Comparison of ENCODE assay signal across 24 cellular contexts in genomic region chr6:127191716-127192115, GRCh38.
DNase-seq lines count a peak whose midpoint lies in the region; ATAC-seq and TF ChIP-seq lines count a peak whose summit lies in the region.
"Had no signal": no experiment of that assay in that cellular context is flagged by ENCODE, and none has a peak within 500 bp of the region (broad histone marks: within the 10 kb centered on the region; RNA-seq: fewer than 3 reads in every experiment).

No MANE protein-coding gene starts in this region.

- peaks cover 0 to 18% (median 0%) of the 10 kb centered on the region in 9 donors for H3K4me1 ChIP-seq in heart right ventricle

- H3K27me3 ChIP-seq in heart right ventricle, result no peaks in the 10 kb centered on the region
- H3K27me3 ChIP-seq: brain microvascular endothelial cell, dorsolateral prefrontal cortex had no signal

- H3K4me3 ChIP-seq in heart right ventricle (no peak overlapping the region), choroid plexus epithelial cell (ENCODE audit: low read depth, low read length) (no peak overlapping the region)
- H3K4me3 ChIP-seq: dorsolateral prefrontal cortex, PC-9, SK-N-MC, thoracic aorta had no signal

- ATAC-seq in heart right ventricle (peak in 7 of 8 donors; percentile 65 to 95 (median 89)), HG03196 (IDR thresholded peaks at IDR 0.05; ENCODE audit: unreplicated experiment) (no peak), GM19452 (IDR thresholded peaks at IDR 0.05; ENCODE audit: unreplicated experiment) (no peak)
- ATAC-seq: activated CD4-positive, CD25-positive, alpha-beta regulatory T cell treated with anti-CD3 and anti-CD28 coated beads, Interleukin-2, amount 50 U/mL, for 24 hours; activated naive CD4-positive, alpha-beta T cell treated with anti-CD3 and anti-CD28 coated beads, Interleukin-2, amount 50 U/mL, for 72 hours; activated T-cell treated with anti-CD3 and anti-CD28 coated beads, Interleukin-2, amount 50 U/mL, for 72 hours; CD8-positive, alpha-beta T cell; naive thymus-derived CD8-positive, alpha-beta T cell had no signal

- 27 to 30% methylated on average over 1 of the region's 1 CpG for WGBS in heart right ventricle, 2 donors

- DNase-seq in heart right ventricle (peak in 1 of 2 donors; percentile 25), cardiac septum (ENCODE audit: low spot score) (no peak), choroid plexus epithelial cell (ENCODE audit: low read depth) (peak; percentile 45), iris pigment epithelial cell (ENCODE audit: low read depth) (peak; percentile 39), OCI-M2 (lab: John Stamatoyannopoulos, UW; ENCODE audit: unreplicated experiment) (no peak), NCI-H524 treated with DMSO at 0.1 percent for 48 hours (lab: John Stamatoyannopoulos, UW) (no peak)
- DNase-seq: activated T-cell treated with anti-CD3 and anti-CD28 coated beads, Interleukin-2, amount 50 U/mL, for 72 hours; brain microvascular endothelial cell; CD8-positive, alpha-beta T cell; DMS53; dorsolateral prefrontal cortex; GOT3; naive thymus-derived CD8-positive, alpha-beta T cell; NCI-H1092 treated with DMSO at 0.1 percent for 48 hours; NCI-H2107; NCI-H748 treated with DMSO at 0.1 percent for 48 hours; PC-9; T-helper 9 cell had no signal

- H3K36me3 ChIP-seq in heart right ventricle, result no peaks in the 10 kb centered on the region
- H3K36me3 ChIP-seq: brain microvascular endothelial cell, thoracic aorta had no signal

- peak overlapping the region in 4 of 10 donors; percentile 26 to 65 (median 58) for H3K27ac ChIP-seq in heart right ventricle
- H3K27ac ChIP-seq: brain microvascular endothelial cell, dorsolateral prefrontal cortex, PC-9, thoracic aorta had no signal

- no peaks in the 10 kb centered on the region for H3K9me3 ChIP-seq in heart right ventricle
- H3K9me3 ChIP-seq: thoracic aorta had no signal

- TF ChIP-seq CTCF in heart right ventricle (IDR thresholded peaks at IDR 0.05) (no peak), choroid plexus epithelial cell (conservative IDR thresholded peaks at IDR 0.05; ENCODE audit: low read depth, low read length) (no peak)

- intact Hi-C loops in heart right ventricle (cut with DNase I) (loop anchor here in 5 of 10 donors (5.0 to 10.0 kb wide), 3 partner anchors 73 to 387 kb away; partner anchors contain the start of gene RNF146 (in 2 of the 5)), cardiac septum (cut with DNase I) (loop anchor here (1.0 kb wide), 1 partner anchor 75 kb away; the partner anchor contains the start of gene RNF146)

Comparison
In these comparisons a context has a peak if more than half of its experiments do, and no peak if none do; other contexts are left out.
1. ATAC-seq: peak in heart right ventricle (7 of 8); none in HG03196 (single experiment) and GM19452 (single experiment).
2. DNase-seq: peak in choroid plexus epithelial cell (single experiment) and iris pigment epithelial cell (single experiment); none in cardiac septum (single experiment), OCI-M2 (single experiment) and NCI-H524 treated with DMSO at 0.1 percent for 48 hours (single experiment).